In genomic region chr1:77706321-77706720, GRCh38 we compare ENCODE assay signal across 25 cellular contexts. TPM values are rescaled to one million over a fixed set of nuclear protein-coding genes. Genes with fewer than 3 reads are reported as not detected.
DNase-seq lines count a peak whose midpoint lies in the region; ATAC-seq and TF ChIP-seq lines count a peak whose summit lies in the region.
"Had no signal": no experiment of that assay in that cellular context is flagged by ENCODE, and none has a peak within 500 bp of the region (broad histone marks: within the 10 kb centered on the region; RNA-seq: fewer than 3 reads in every experiment).

No MANE protein-coding gene starts in this region.

- H3K36me3 Mint-ChIP-seq in MCF 10A (ENCODE audit: insufficient read depth, unreplicated experiment) = peaks cover 62% of the 10 kb centered on the region
- H3K36me3 Mint-ChIP-seq in stimulated activated effector memory CD8-positive, alpha-beta T cell treated with anti-CD3 and anti-CD28 coated beads, Interleukin-12 subunit alpha, Interleukin-12 subunit beta, amount 100 ng/mL, for 72 hours = peaks cover 32% of the 10 kb centered on the region

- no peaks in the 10 kb centered on the region for H3K9me3 Mint-ChIP-seq in MCF 10A (ENCODE audit: unreplicated experiment)
- H3K9me3 Mint-ChIP-seq in stimulated activated effector memory CD8-positive, alpha-beta T cell treated with anti-CD3 and anti-CD28 coated beads, Interleukin-12 subunit alpha, Interleukin-12 subunit beta, amount 100 ng/mL, for 72 hours = no peaks in the 10 kb centered on the region
- H3K9me3 Mint-ChIP-seq: CD14-positive monocyte had no signal

- intact Hi-C loops in mammary epithelial cell (cut with micrococcal nuclease) = no loop called here
- intact Hi-C loops in MCF 10A (cut with micrococcal nuclease) = no loop called here
- intact Hi-C loops in PC-3 (cut with micrococcal nuclease) = no loop called here

- no peaks in the 10 kb centered on the region for H3K9me3 ChIP-seq in mammary epithelial cell (replicated peaks; ENCODE audit: insufficient read depth, low read length)
- no peaks in the 10 kb centered on the region for H3K9me3 ChIP-seq in PC-3 (ENCODE audit: low read length)
- H3K9me3 ChIP-seq in fibroblast of lung (ENCODE audit: control insufficient read depth, insufficient read depth, low read depth, low read length) = no peaks in the 10 kb centered on the region
- H3K9me3 ChIP-seq in HAP-1 = no peaks in the 10 kb centered on the region
- H3K9me3 ChIP-seq: Peyer's patch, SJSA1 had no signal

- H3K27me3 ChIP-seq in mammary epithelial cell (ENCODE audit: insufficient read depth, low read length) = no peaks in the 10 kb centered on the region
- H3K27me3 ChIP-seq in PC-3 (ENCODE audit: low read length) = no peaks in the 10 kb centered on the region
- no peaks in the 10 kb centered on the region for H3K27me3 ChIP-seq in fibroblast of lung (ENCODE audit: control insufficient read depth, insufficient read depth, low read length)
- H3K27me3 ChIP-seq in HAP-1 (ENCODE audit: low read depth) = no peaks in the 10 kb centered on the region
- H3K27me3 ChIP-seq: Peyer's patch, SJSA1 had no signal

- H2AFZ ChIP-seq in mammary epithelial cell (ENCODE audit: low read depth, low read length) = no peak overlapping the region
- no peak overlapping the region for H2AFZ ChIP-seq in PC-3 (ENCODE audit: low read length)
- no peak overlapping the region for H2AFZ ChIP-seq in fibroblast of lung (ENCODE audit: low read length)

- H3K36me3 ChIP-seq in mammary epithelial cell (ENCODE audit: insufficient read depth, low read length) (peaks cover 21% of the 10 kb centered on the region), PC-3 (ENCODE audit: low read depth, low read length) (peaks cover 24% of the 10 kb centered on the region), fibroblast of lung (ENCODE audit: control insufficient read depth, insufficient read depth, low read length) (peaks cover 2% of the 10 kb centered on the region), HAP-1 (replicated peaks) (peaks cover 26% of the 10 kb centered on the region)

- H3K79me2 ChIP-seq in mammary epithelial cell (ENCODE audit: insufficient read depth, low read length) (no peaks in the 10 kb centered on the region), PC-3 (ENCODE audit: low read length) (no peaks in the 10 kb centered on the region), fibroblast of lung (ENCODE audit: control insufficient read depth, insufficient read depth, low read length) (no peaks in the 10 kb centered on the region)

- no peak overlapping the region for H3K4me3 Mint-ChIP-seq in MCF 10A (ENCODE audit: unreplicated experiment)
- no peak overlapping the region for H3K4me3 Mint-ChIP-seq in stimulated activated effector memory CD8-positive, alpha-beta T cell treated with anti-CD3 and anti-CD28 coated beads, Interleukin-12 subunit alpha, Interleukin-12 subunit beta, amount 100 ng/mL, for 72 hours
- H3K4me3 Mint-ChIP-seq: CD14-positive monocyte, IgD-negative memory B cell had no signal

- POLR2A ChIA-PET in MCF 10A (lab: Yijun Ruan, JAX) (no interaction called here), PC-3 (lab: Charles Lee; ENCODE audit: unreplicated experiment) (no interaction called here)

- H3K4me1 Mint-ChIP-seq in MCF 10A (ENCODE audit: insufficient read depth, unreplicated experiment) = no peaks in the 10 kb centered on the region
- no peaks in the 10 kb centered on the region for H3K4me1 Mint-ChIP-seq in stimulated activated effector memory CD8-positive, alpha-beta T cell treated with anti-CD3 and anti-CD28 coated beads, Interleukin-12 subunit alpha, Interleukin-12 subunit beta, amount 100 ng/mL, for 72 hours
- H3K4me1 Mint-ChIP-seq: CD14-positive monocyte had no signal

- peak; percentile 89 for ATAC-seq in PC-3
- peak; percentile 39 for ATAC-seq in stimulated activated effector memory CD8-positive, alpha-beta T cell treated with anti-CD3 and anti-CD28 coated beads, Interleukin-12 subunit alpha, Interleukin-12 subunit beta, amount 100 ng/mL, for 72 hours
- no peak for ATAC-seq in HG02571 (IDR thresholded peaks at IDR 0.05; ENCODE audit: unreplicated experiment)
- ATAC-seq: GM12878 had no signal

- H3K27ac ChIP-seq in mammary epithelial cell (ENCODE audit: insufficient read depth, low read depth, low read length) (no peak overlapping the region), PC-3 (ENCODE audit: low read length) (no peak overlapping the region), fibroblast of lung (ENCODE audit: insufficient read depth, low read length) (no peak overlapping the region)
- H3K27ac ChIP-seq: HL-60, Peyer's patch, SJSA1 had no signal

- in situ Hi-C loops in mammary epithelial cell (cut with MboI; ENCODE audit: low sequenced_read_pairs in 2 of 2) = no loop called here
- in situ Hi-C loops in HAP-1 (cut with MboI; ENCODE audit: low sequenced_read_pairs) = no loop called here

- H3F3A ChIP-seq in PC-3 (ENCODE audit: low read length, unreplicated experiment) = no peaks in the 10 kb centered on the region

- no peaks in the 10 kb centered on the region for H3K4me1 ChIP-seq in mammary epithelial cell (ENCODE audit: insufficient read depth, low read length)
- no peaks in the 10 kb centered on the region for H3K4me1 ChIP-seq in PC-3 (ENCODE audit: insufficient read depth, low read length)
- H3K4me1 ChIP-seq in fibroblast of lung (ENCODE audit: control insufficient read depth, extremely low read depth, insufficient read depth, low read length) = no peaks in the 10 kb centered on the region
- no peaks in the 10 kb centered on the region; the same call in 1 of the 2 replicates for H3K4me1 ChIP-seq in HAP-1
- H3K4me1 ChIP-seq: Peyer's patch, SJSA1 had no signal

- H3K9ac ChIP-seq in mammary epithelial cell (ENCODE audit: insufficient read depth, low read length) = no peak overlapping the region
- H3K9ac ChIP-seq in PC-3 (ENCODE audit: low read length) = no peak overlapping the region
- H3K9ac ChIP-seq in fibroblast of lung (ENCODE audit: insufficient read depth, low read length) = no peak overlapping the region

- dilution Hi-C loops in mammary epithelial cell (cut with HindIII; ENCODE audit: low sequenced_read_pairs) = no loop called here

- no peak overlapping the region for H3K4me3 ChIP-seq in mammary epithelial cell (replicated peaks in 1 of 3; ENCODE audit: insufficient read depth in 1 of 3, low read depth in 2 of 3, low read length in 3 of 3)
- no peak overlapping the region for H3K4me3 ChIP-seq in PC-3 (ENCODE audit: low read length)
- H3K4me3 ChIP-seq in fibroblast of lung (replicated peaks in 1 of 4; ENCODE audit: control extremely low read depth in 1 of 4, insufficient read depth in 1 of 4, low read depth in 3 of 4, low read length in 4 of 4) = no peak overlapping the region
- H3K4me3 ChIP-seq in HAP-1 = no peak overlapping the region
- H3K4me3 ChIP-seq: GM12878, Peyer's patch, SJSA1 had no signal

- TF ChIP-seq CTCF in mammary epithelial cell (conservative IDR thresholded peaks at IDR 0.05 in 1 of 2, IDR thresholded peaks at IDR 0.05 in 1 of 2; ENCODE audit: extremely low read depth in 1 of 2, insufficient read depth in 1 of 2, low read depth in 1 of 2, low read length in 2 of 2) (no peak), MCF 10A (IDR thresholded peaks at IDR 0.05; ENCODE audit: unreplicated experiment) (no peak), PC-3 (conservative IDR thresholded peaks at IDR 0.05; ENCODE audit: low read depth, low read length) (no peak), fibroblast of lung (conservative IDR thresholded peaks at IDR 0.05 in 1 of 2, IDR thresholded peaks at IDR 0.05 in 1 of 2; ENCODE audit: low read depth in 1 of 2, low read length in 2 of 2) (no peak)

- H4K20me1 ChIP-seq in mammary epithelial cell (ENCODE audit: insufficient read depth, low read length) (no peaks in the 10 kb centered on the region), PC-3 (ENCODE audit: low read length) (no peaks in the 10 kb centered on the region), fibroblast of lung (ENCODE audit: control insufficient read depth, extremely low read depth, insufficient read depth, low read length) (no peaks in the 10 kb centered on the region)

- no peak overlapping the region for H3K27ac Mint-ChIP-seq in MCF 10A (ENCODE audit: low read depth, unreplicated experiment)
- no peak overlapping the region for H3K27ac Mint-ChIP-seq in stimulated activated effector memory CD8-positive, alpha-beta T cell treated with anti-CD3 and anti-CD28 coated beads, Interleukin-12 subunit alpha, Interleukin-12 subunit beta, amount 100 ng/mL, for 72 hours
- H3K27ac Mint-ChIP-seq: CD14-positive monocyte, IgD-negative memory B cell had no signal

- DNase-seq in mammary epithelial cell = peak; percentile 32
- DNase-seq in MCF 10A (ENCODE audit: unreplicated experiment) = no peak
- DNase-seq in PC-3 = peak; percentile 51
- DNase-seq in fibroblast of lung (ENCODE audit: low read depth in 2 of 2) = peak; percentile 12 to 17
- DNase-seq in stimulated activated effector memory CD8-positive, alpha-beta T cell treated with anti-CD3 and anti-CD28 coated beads, Interleukin-12 subunit alpha, Interleukin-12 subunit beta, amount 100 ng/mL, for 72 hours (ENCODE audit: low spot score in 2 of 2) = no peak
- no peak for DNase-seq in NCI-H2107 treated with DMSO at 0.1 percent for 48 hours (lab: John Stamatoyannopoulos, UW; ENCODE audit: unreplicated experiment)
- DNase-seq in HAP-1 (ENCODE audit: low spot score in 2 of 2) = no peak
- DNase-seq: 8988T, DMS 273 treated with DMSO at 0.1 percent for 48 hours, H7, Kasumi-1, NCI-H1048, NCI-H1436, NCI-H2029, NCI-H2171, NCI-H446 treated with DMSO at 0.1 percent for 48 hours, NCI-H69, Peyer's patch, SW 1271 had no signal

- CTCF ChIA-PET in mammary epithelial cell (lab: Charles Lee; ENCODE audit: low non-redundant PET) = no interaction called here
- CTCF ChIA-PET in MCF 10A (lab: Yijun Ruan, JAX) = no interaction called here
- CTCF ChIA-PET in PC-3 (lab: Charles Lee) = no interaction called here

- H3K4me2 ChIP-seq in mammary epithelial cell (ENCODE audit: insufficient read depth, low read depth, low read length) (no peak overlapping the region), PC-3 (ENCODE audit: low read length) (no peak overlapping the region), fibroblast of lung (ENCODE audit: extremely low read depth, insufficient read depth, low read length) (no peak overlapping the region)

- BruUV-seq in mammary epithelial cell (replicated peaks; lab: Mats Ljungman, UMichigan) (no TSS peak), MCF 10A (replicated peaks; lab: Mats Ljungman, UMichigan) (no TSS peak), PC-3 (replicated peaks; lab: Mats Ljungman, UMichigan) (no TSS peak)

- H3K27me3 Mint-ChIP-seq in MCF 10A (ENCODE audit: insufficient read depth, unreplicated experiment) = no peaks in the 10 kb centered on the region
- H3K27me3 Mint-ChIP-seq: IgD-negative memory B cell had no signal

- no peaks in the 10 kb centered on the region for H3K9me2 ChIP-seq in PC-3 (replicated peaks; ENCODE audit: low read length)

- WGBS in mammary epithelial cell (ENCODE audit: low coverage, missing lambda C conversion rate) = 93% methylated on average over 4 of the region's 4 CpGs

RNA-seq across cellular contexts. Expression of gene ZZZ3, which starts 23.9 kb away (rescaled TPM):
- total RNA-seq in mammary epithelial cell (10 to 100 TPM; 51.5 to 57.5 TPM), MCF 10A (2022) (68.1 and 83.9 TPM in 2 replicates), PC-3 (2014; rRNA removed) (58.1 and 77.8 TPM in 2 replicates), fibroblast of lung (79.1 and 111 TPM in 2 replicates)
- polyA plus RNA-seq in mammary epithelial cell (14.2 TPM), fibroblast of lung (28.0 and 38.6 TPM in 2 replicates)
- polyA minus RNA-seq in mammary epithelial cell (21.8 TPM), fibroblast of lung (ENCODE audit: low replicate concordance) (3.4 and 8.3 TPM in 2 replicates)
- polyA plus RNA-seq in fibroblast of lung (2012) = 21.1 and 26.7 TPM in 2 replicates

RNA-seq across cellular contexts. Expression of gene USP33, which starts 53.3 kb away (rescaled TPM):
- total RNA-seq in mammary epithelial cell = 10 to 100 TPM; 41.0 to 55.8 TPM
- polyA plus RNA-seq in mammary epithelial cell = 19.3 TPM
- polyA minus RNA-seq in mammary epithelial cell = 22.2 TPM
- 39.7 and 45.1 TPM in 2 replicates for total RNA-seq in MCF 10A (2022)
- 42.6 and 45.2 TPM in 2 replicates for total RNA-seq in PC-3 (2014; rRNA removed)
- 110 and 126 TPM in 2 replicates for total RNA-seq in fibroblast of lung
- 47.1 and 63.7 TPM in 2 replicates for polyA plus RNA-seq in fibroblast of lung
- polyA plus RNA-seq in fibroblast of lung (2012) = 28.9 and 37.0 TPM in 2 replicates
- 6.6 and 8.5 TPM in 2 replicates for polyA minus RNA-seq in fibroblast of lung (ENCODE audit: low replicate concordance)

Comparison
In these comparisons a context has a peak if more than half of its experiments do, and no peak if none do; other contexts are left out.
1. DNase-seq: peak in mammary epithelial cell (single experiment), PC-3 (single experiment) and fibroblast of lung (2 of 2); none in MCF 10A (single experiment), stimulated activated effector memory CD8-positive, alpha-beta T cell treated with anti-CD3 and anti-CD28 coated beads, Interleukin-12 subunit alpha, Interleukin-12 subunit beta, amount 100 ng/mL, for 72 hours (0 of 2), NCI-H2107 treated with DMSO at 0.1 percent for 48 hours (single experiment) and HAP-1 (0 of 2).